ENCODE assay signal across 8 cellular contexts in the genomic region with DNA sequence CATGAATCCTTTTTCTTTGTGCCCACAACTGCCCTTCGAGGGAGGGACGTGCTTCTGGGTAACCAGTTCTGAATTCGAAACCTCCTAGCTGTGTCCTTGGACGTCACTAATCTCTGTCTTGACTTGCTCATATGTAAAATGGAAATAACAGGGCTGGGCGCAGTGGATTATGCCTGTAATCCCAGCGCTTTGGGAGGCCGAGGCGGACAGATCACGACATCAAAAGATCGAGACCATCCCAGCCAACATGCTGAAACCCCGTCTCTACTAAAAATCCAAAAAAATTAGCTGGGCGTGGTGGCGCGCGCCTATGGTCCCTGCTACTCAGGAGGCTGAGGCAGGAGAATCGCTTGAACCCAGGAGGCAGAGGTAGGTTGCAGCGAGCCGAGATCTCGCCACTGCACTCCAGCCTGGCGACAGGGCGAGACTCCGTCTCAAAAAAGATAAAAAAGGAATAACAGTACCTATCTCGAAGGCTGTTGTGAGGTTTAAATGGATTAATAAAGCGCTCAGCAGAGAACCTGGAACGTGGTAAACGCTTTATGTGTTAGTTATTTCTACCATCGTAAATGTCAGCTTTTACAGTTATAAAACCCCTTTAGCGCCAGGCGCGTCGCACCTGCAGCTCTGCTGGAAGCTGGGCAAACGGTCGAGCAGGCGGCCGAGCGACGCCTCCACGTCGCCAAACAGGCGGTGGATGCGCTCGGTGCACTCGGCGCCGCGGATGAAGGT. TPM values are rescaled to one million over a fixed set of nuclear protein-coding genes. Genes with fewer than 3 reads are reported as not detected.
A peak's percentile ranks its signal among the peaks of the same experiment; 100 is the strongest.
DNase-seq lines count a peak whose midpoint lies in the region; ATAC-seq and TF ChIP-seq lines count a peak whose summit lies in the region.

No MANE protein-coding gene starts in this region.

- H3F3A ChIP-seq in PC-3 (ENCODE audit: low read length, unreplicated experiment): no peaks in the 10 kb centered on the region

- H3K9me3 Mint-ChIP-seq in CD4-positive, CD25-positive, alpha-beta regulatory T cell: no peaks in the 10 kb centered on the region

- peak overlapping the region; percentile 48 for H2AFZ ChIP-seq in PC-3 (ENCODE audit: low read length)
- peak overlapping the region; percentile 84 for H2AFZ ChIP-seq in osteoblast (ENCODE audit: low read length)

- peaks cover 5% of the 10 kb centered on the region for H3K27me3 Mint-ChIP-seq in CD4-positive, CD25-positive, alpha-beta regulatory T cell

- TF ChIP-seq CTCF in PC-3 (conservative IDR thresholded peaks at IDR 0.05; ENCODE audit: low read depth, low read length): no peak
- no peak for TF ChIP-seq CTCF in epithelial cell of proximal tubule (conservative IDR thresholded peaks at IDR 0.05; ENCODE audit: low read depth, low read length)
- TF ChIP-seq CTCF in osteoblast (IDR thresholded peaks at IDR 0.05; ENCODE audit: extremely low read depth, low read depth, low read length): no peak

- DNase-seq in CD4-positive, CD25-positive, alpha-beta regulatory T cell: no peak
- DNase-seq in PC-3: no peak
- no peak for DNase-seq in epithelial cell of proximal tubule (ENCODE audit: low read depth)
- DNase-seq in osteoblast (ENCODE audit: insufficient read length, low spot score, missing footprints): no peak
- no peak for DNase-seq in T1000 (lab: John Stamatoyannopoulos, UW)
- DNase-seq in NK-92 treated with Interleukin-12 subunit alpha and Interleukin-12 subunit beta, amount 100 ng/mL, for 24 hours (lab: John Stamatoyannopoulos, UW): no peak
- DNase-seq in stimulated activated CD4-positive, alpha-beta T cell treated with anti-CD3 and anti-CD28 coated beads, Interleukin-2, amount 100 ng/mL, for 24 hours: no peak

- H3K27me3 ChIP-seq in CD4-positive, CD25-positive, alpha-beta regulatory T cell (ENCODE audit: control insufficient read depth, insufficient read depth, low read length): no peaks in the 10 kb centered on the region
- H3K27me3 ChIP-seq in PC-3 (ENCODE audit: low read length): no peaks in the 10 kb centered on the region
- H3K27me3 ChIP-seq in osteoblast (ENCODE audit: insufficient read depth, low read length): no peaks in the 10 kb centered on the region

- H3K79me2 ChIP-seq in PC-3 (ENCODE audit: low read length) (peaks cover 57% of the 10 kb centered on the region), osteoblast (ENCODE audit: insufficient read depth, low read length) (peaks cover 73% of the 10 kb centered on the region)

- POLR2A ChIA-PET in PC-3 (lab: Charles Lee; ENCODE audit: unreplicated experiment): no interaction called here

- H4K20me1 ChIP-seq in PC-3 (ENCODE audit: low read length) (no peaks in the 10 kb centered on the region), osteoblast (ENCODE audit: insufficient read depth, low read length) (no peaks in the 10 kb centered on the region)

- H3K9ac ChIP-seq in PC-3 (ENCODE audit: low read length): peak overlapping the region; percentile 99

- peaks cover 11 to 75% (median 56%) of the 10 kb centered on the region in 4 donors for H3K4me1 Mint-ChIP-seq in CD4-positive, CD25-positive, alpha-beta regulatory T cell

- peaks cover 52% of the 10 kb centered on the region for H3K36me3 ChIP-seq in CD4-positive, CD25-positive, alpha-beta regulatory T cell (ENCODE audit: control insufficient read depth, insufficient read depth, low read length)
- H3K36me3 ChIP-seq in PC-3 (ENCODE audit: low read depth, low read length): peaks cover 36% of the 10 kb centered on the region
- H3K36me3 ChIP-seq in osteoblast (ENCODE audit: insufficient read depth, low read length): peaks cover 60% of the 10 kb centered on the region

- peak overlapping the region; percentile 89 for H3K27ac ChIP-seq in CD4-positive, CD25-positive, alpha-beta regulatory T cell (ENCODE audit: insufficient read depth, low read length, poor library complexity, severe bottlenecking)
- H3K27ac ChIP-seq in PC-3 (ENCODE audit: low read length) (peak overlapping the region; percentile 32; the same call in 1 of the 2 replicates), osteoblast (ENCODE audit: low read depth, low read length) (peak overlapping the region; percentile 81)

- H3K9me3 ChIP-seq in CD4-positive, CD25-positive, alpha-beta regulatory T cell (ENCODE audit: control insufficient read depth in 2 of 2, low read length in 2 of 2): no peaks in the 10 kb centered on the region
- H3K9me3 ChIP-seq in PC-3 (ENCODE audit: low read length): no peaks in the 10 kb centered on the region
- H3K9me3 ChIP-seq in osteoblast (ENCODE audit: low read depth, low read length): no peaks in the 10 kb centered on the region

- CTCF ChIA-PET in PC-3 (lab: Charles Lee): interaction anchor here (0.6 kb wide), 1 partner anchor 46 kb away, joined by 3 read pairs; no protein-coding TSS in a partner anchor

- intact Hi-C loops in PC-3 (cut with micrococcal nuclease): loop anchor here (1.0 kb wide), 2 partner anchors 27 to 275 kb away; a partner anchor contains a TSS

- peak overlapping the region; percentile 94 to 99 (median 98) for H3K4me3 Mint-ChIP-seq in CD4-positive, CD25-positive, alpha-beta regulatory T cell

- TSS peak; percentile 45 for BruUV-seq in PC-3 (replicated peaks; lab: Mats Ljungman, UMichigan)

- peaks cover 29% of the 10 kb centered on the region for H3K4me1 ChIP-seq in CD4-positive, CD25-positive, alpha-beta regulatory T cell (ENCODE audit: control insufficient read depth, insufficient read depth, low read length, poor library complexity, severe bottlenecking)
- peaks cover 23% of the 10 kb centered on the region for H3K4me1 ChIP-seq in PC-3 (ENCODE audit: insufficient read depth, low read length)
- peaks cover 20% of the 10 kb centered on the region for H3K4me1 ChIP-seq in osteoblast (ENCODE audit: insufficient read depth, low read length)

- H3K27ac Mint-ChIP-seq in CD4-positive, CD25-positive, alpha-beta regulatory T cell: peak overlapping the region; percentile 90 to 99 (median 98)

- H3K4me2 ChIP-seq in PC-3 (ENCODE audit: low read length) (peak overlapping the region; percentile 88), osteoblast (ENCODE audit: insufficient read depth, low read length) (peak overlapping the region; percentile 92)

- no peak for ATAC-seq in CD4-positive, CD25-positive, alpha-beta regulatory T cell (ENCODE audit: low read depth in 2 of 2)
- ATAC-seq in PC-3 (no peak), HG02840 (IDR thresholded peaks at IDR 0.05; ENCODE audit: low FRiP score, unreplicated experiment) (no peak)

- H3K4me3 ChIP-seq in CD4-positive, CD25-positive, alpha-beta regulatory T cell (ENCODE audit: low read depth, low read length): peak overlapping the region; percentile 92
- H3K4me3 ChIP-seq in PC-3 (ENCODE audit: low read length): peak overlapping the region; percentile 83
- peak overlapping the region; percentile 90 for H3K4me3 ChIP-seq in epithelial cell of proximal tubule (ENCODE audit: low read depth, low read length)
- peak overlapping the region; percentile 98 for H3K4me3 ChIP-seq in osteoblast (ENCODE audit: insufficient read depth, low read length)

- H3K9me2 ChIP-seq in PC-3 (replicated peaks; ENCODE audit: low read length): no peaks in the 10 kb centered on the region

- H3K36me3 Mint-ChIP-seq in CD4-positive, CD25-positive, alpha-beta regulatory T cell: peaks cover 29% of the 10 kb centered on the region

RNA-seq across cellular contexts. Expression of a gene that starts 0.6 kb away (rescaled TPM):
- total RNA-seq in CD4-positive, CD25-positive, alpha-beta regulatory T cell: 23.2 TPM
- polyA plus RNA-seq in CD4-positive, CD25-positive, alpha-beta regulatory T cell: 10 to 100 TPM; 34.0 to 39.0 (median 36.8) TPM
- 27.2 and 29.5 TPM in 2 replicates for total RNA-seq in PC-3 (2014; rRNA removed)
- 39.4 and 45.4 TPM in 2 replicates for total RNA-seq in epithelial cell of proximal tubule
- total RNA-seq in osteoblast: 34.0 and 38.6 TPM in 2 replicates

RNA-seq across cellular contexts. Expression of a gene that starts 0.8 kb away (rescaled TPM):
- 31.4 TPM for total RNA-seq in CD4-positive, CD25-positive, alpha-beta regulatory T cell
- polyA plus RNA-seq in CD4-positive, CD25-positive, alpha-beta regulatory T cell: 10 to 100 TPM; 22.2 to 30.6 (median 23.7) TPM
- 25.4 and 28.3 TPM in 2 replicates for total RNA-seq in PC-3 (2014; rRNA removed)
- 27.2 and 42.9 TPM in 2 replicates for total RNA-seq in epithelial cell of proximal tubule
- 20.6 and 22.8 TPM in 2 replicates for total RNA-seq in osteoblast

RNA-seq across cellular contexts. Expression of a gene that starts 8.3 kb away (rescaled TPM):
- 4.9 TPM for total RNA-seq in CD4-positive, CD25-positive, alpha-beta regulatory T cell
- polyA plus RNA-seq in CD4-positive, CD25-positive, alpha-beta regulatory T cell: 10 to 100 TPM in 2 of 4 donors, 1 to 10 TPM in 2; 8.7 to 15.7 (median 10.0) TPM
- total RNA-seq in PC-3 (2014; rRNA removed) (30.6 and 45.0 TPM in 2 replicates), epithelial cell of proximal tubule (23.8 and 36.8 TPM in 2 replicates), osteoblast (11.2 and 13.0 TPM in 2 replicates)

RNA-seq across cellular contexts. Expression of a gene that starts 12.9 kb away (rescaled TPM):
- 1.8 TPM for total RNA-seq in CD4-positive, CD25-positive, alpha-beta regulatory T cell
- under 1 TPM in 2 of 4 donors, not detected in 2; 0.20 to 0.26 TPM for polyA plus RNA-seq in CD4-positive, CD25-positive, alpha-beta regulatory T cell
- total RNA-seq in PC-3 (2014; rRNA removed): not detected in 2 replicates
- total RNA-seq in epithelial cell of proximal tubule: not detected in 2 replicates
- 0.29 and 0.72 TPM in 2 replicates for total RNA-seq in osteoblast

RNA-seq across cellular contexts. Expression of a gene that starts 27.6 kb away (rescaled TPM):
- 48.0 TPM for total RNA-seq in CD4-positive, CD25-positive, alpha-beta regulatory T cell
- polyA plus RNA-seq in CD4-positive, CD25-positive, alpha-beta regulatory T cell: 10 to 100 TPM; 26.8 to 35.2 (median 34.4) TPM
- total RNA-seq in PC-3 (2014; rRNA removed): 27.3 and 28.1 TPM in 2 replicates
- total RNA-seq in epithelial cell of proximal tubule: 31.0 and 35.4 TPM in 2 replicates
- total RNA-seq in osteoblast: 31.8 and 32.6 TPM in 2 replicates

Comparison
In these comparisons a context has a peak if more than half of its experiments do, and no peak if none do; other contexts are left out.
1. H3K27ac ChIP-seq: peak in every context shown above with its lines; median percentile 89 in CD4-positive, CD25-positive, alpha-beta regulatory T cell; 81 in osteoblast; 32 in PC-3.